Comparison of ENCODE assay signal across 16 cellular contexts in genomic region chr14:75566752-75567151, GRCh38. TPM values are rescaled to one million over a fixed set of nuclear protein-coding genes. Genes with fewer than 3 reads are reported as not detected.
DNase-seq lines count a peak whose midpoint lies in the region; ATAC-seq and TF ChIP-seq lines count a peak whose summit lies in the region.
"Had no signal": no experiment of that assay in that cellular context is flagged by ENCODE, and none has a peak within 500 bp of the region (broad histone marks: within the 10 kb centered on the region; RNA-seq: fewer than 3 reads in every experiment).

No MANE protein-coding gene starts in this region.

- peaks cover 9% of the 10 kb centered on the region for H3K36me3 ChIP-seq in OCI-LY3 (replicated peaks; ENCODE audit: low read depth, low read length)
- no peaks in the 10 kb centered on the region for H3K36me3 ChIP-seq in ascending aorta
- H3K36me3 ChIP-seq: suprapubic skin had no signal

- H3K9me3 Mint-ChIP-seq in activated CD8-positive, alpha-beta memory T cell treated with anti-CD3 and anti-CD28 coated beads, Interleukin-2, amount 10 ng/mL, durations not matched to agents 7 days and 5 days (ENCODE audit: low read depth), result no peaks in the 10 kb centered on the region
- peaks cover 0 to 1% of the 10 kb centered on the region in 2 donors for H3K9me3 Mint-ChIP-seq in activated naive CD4-positive, alpha-beta T cell treated with anti-CD3 and anti-CD28 coated beads, Interleukin-2, amount 50 U/mL, for 72 hours
- no peaks in the 10 kb centered on the region for H3K9me3 Mint-ChIP-seq in HFFc6
- H3K9me3 Mint-ChIP-seq: mesothelial cell of epicardium, neural crest cell had no signal

- peaks cover 61% of the 10 kb centered on the region for H3K4me1 Mint-ChIP-seq in activated CD8-positive, alpha-beta memory T cell treated with anti-CD3 and anti-CD28 coated beads, Interleukin-2, amount 10 ng/mL, durations not matched to agents 7 days and 5 days
- H3K4me1 Mint-ChIP-seq in HFFc6 (ENCODE audit: low read depth), result peaks cover 14% of the 10 kb centered on the region; the same call in 1 of the 2 replicates
- H3K4me1 Mint-ChIP-seq: mesothelial cell of epicardium, neural crest cell had no signal

- TF ChIP-seq CTCF in OCI-LY3 (IDR thresholded peaks at IDR 0.05; ENCODE audit: low read depth, low read length) (0 out of 2 replicates have a peak, but pooled peaks have one; percentile 1), HFFc6 (IDR thresholded peaks at IDR 0.05) (no peak), ascending aorta (IDR thresholded peaks at IDR 0.05) (no peak)

- H3K9ac ChIP-seq in OCI-LY3 (ENCODE audit: low read length), result no peak overlapping the region

- H3K4me3 Mint-ChIP-seq in activated CD8-positive, alpha-beta memory T cell treated with anti-CD3 and anti-CD28 coated beads, Interleukin-2, amount 10 ng/mL, durations not matched to agents 7 days and 5 days, result peak overlapping the region; percentile 4
- H3K4me3 Mint-ChIP-seq in HFFc6, result no peak overlapping the region
- H3K4me3 Mint-ChIP-seq: mesothelial cell of epicardium, neural crest cell had no signal

- no peaks in the 10 kb centered on the region for H4K20me1 ChIP-seq in OCI-LY3 (ENCODE audit: insufficient read depth, low read length)

- peaks cover 38% of the 10 kb centered on the region for H3K4me1 ChIP-seq in OCI-LY3 (ENCODE audit: low read length)
- H3K4me1 ChIP-seq in ascending aorta, result no peaks in the 10 kb centered on the region
- H3K4me1 ChIP-seq: suprapubic skin had no signal

- CTCF ChIA-PET in activated CD8-positive, alpha-beta memory T cell treated with anti-CD3 and anti-CD28 coated beads, Interleukin-2, amount 10 ng/mL, durations not matched to agents 7 days and 5 days (lab: Charles Lee), result interaction anchor here (0.7 to 2.1 kb wide), 18 partner anchors 8 to 261 kb away, joined by 3 to 18 read pairs (median 4); partner anchors contain the start of genes ERG28, FLVCR2 and TTLL5

- DNase-seq in activated CD8-positive, alpha-beta memory T cell treated with anti-CD3 and anti-CD28 coated beads, Interleukin-2, amount 10 ng/mL, durations not matched to agents 7 days and 5 days, result no peak
- no peak for DNase-seq in activated CD8-positive, alpha-beta memory T cell treated with anti-CD3 and anti-CD28 coated beads, Interleukin-2, amount 50 U/mL, for 48 hours
- no peak for DNase-seq in activated naive CD4-positive, alpha-beta T cell treated with anti-CD3 and anti-CD28 coated beads, Interleukin-2, amount 50 U/mL, for 72 hours (ENCODE audit: low spot score in 2 of 2)
- DNase-seq in stimulated activated CD8-positive, alpha-beta memory T cell treated with anti-CD3 and anti-CD28 coated beads, Interleukin-4, amount 100 ng/mL, for 48 hours, result peak; percentile 41
- DNase-seq in HFFc6 (no peak), NOMO-1 (lab: John Stamatoyannopoulos, UW; ENCODE audit: unreplicated experiment in 2 of 2) (no peak), ascending aorta (ENCODE audit: low spot score in 2 of 2) (no peak)
- DNase-seq: ACHN, NCI-H187, NCI-H226, small intestine had no signal

- H3K9me3 ChIP-seq in OCI-LY3 (ENCODE audit: insufficient read depth, low read length), result no peaks in the 10 kb centered on the region
- H3K9me3 ChIP-seq in ascending aorta, result no peaks in the 10 kb centered on the region
- H3K9me3 ChIP-seq: suprapubic skin had no signal

- no peak overlapping the region for H3K4me2 ChIP-seq in OCI-LY3 (ENCODE audit: low read length)

- no peak for ATAC-seq in activated CD8-positive, alpha-beta memory T cell treated with anti-CD3 and anti-CD28 coated beads, Interleukin-2, amount 10 ng/mL, durations not matched to agents 7 days and 5 days
- no peak for ATAC-seq in activated naive CD4-positive, alpha-beta T cell treated with anti-CD3 and anti-CD28 coated beads, Interleukin-2, amount 50 U/mL, for 72 hours

- H3K4me3 ChIP-seq in OCI-LY3 (ENCODE audit: low read length) (no peak overlapping the region), ascending aorta (no peak overlapping the region)
- H3K4me3 ChIP-seq: suprapubic skin had no signal

- H2AFZ ChIP-seq in OCI-LY3 (ENCODE audit: low read depth, low read length), result no peak overlapping the region

- no peaks in the 10 kb centered on the region for H3K79me2 ChIP-seq in OCI-LY3 (ENCODE audit: low read length)

- intact Hi-C loops in ascending aorta (cut with DNase I), result no loop called here

- H3K27me3 ChIP-seq in OCI-LY3 (ENCODE audit: low read depth, low read length), result no peaks in the 10 kb centered on the region
- no peaks in the 10 kb centered on the region for H3K27me3 ChIP-seq in ascending aorta

- H3K27ac ChIP-seq in OCI-LY3 (ENCODE audit: low read length) (no peak overlapping the region), ascending aorta (no peak overlapping the region)
- H3K27ac ChIP-seq: suprapubic skin had no signal

- H3K36me3 Mint-ChIP-seq in activated CD8-positive, alpha-beta memory T cell treated with anti-CD3 and anti-CD28 coated beads, Interleukin-2, amount 10 ng/mL, durations not matched to agents 7 days and 5 days, result no peaks in the 10 kb centered on the region
- peaks cover 8 to 31% of the 10 kb centered on the region in 2 donors for H3K36me3 Mint-ChIP-seq in activated naive CD4-positive, alpha-beta T cell treated with anti-CD3 and anti-CD28 coated beads, Interleukin-2, amount 50 U/mL, for 72 hours
- H3K36me3 Mint-ChIP-seq in HFFc6 (ENCODE audit: low read depth), result no peaks in the 10 kb centered on the region
- H3K36me3 Mint-ChIP-seq: mesothelial cell of epicardium had no signal

- H3K27ac Mint-ChIP-seq in activated CD8-positive, alpha-beta memory T cell treated with anti-CD3 and anti-CD28 coated beads, Interleukin-2, amount 10 ng/mL, durations not matched to agents 7 days and 5 days, result peak overlapping the region; percentile 80
- peak overlapping the region; percentile 99 for H3K27ac Mint-ChIP-seq in activated naive CD4-positive, alpha-beta T cell treated with anti-CD3 and anti-CD28 coated beads, Interleukin-2, amount 50 U/mL, for 72 hours
- H3K27ac Mint-ChIP-seq in HFFc6, result no peak overlapping the region
- H3K27ac Mint-ChIP-seq: mesothelial cell of epicardium had no signal

- H3K27me3 Mint-ChIP-seq in activated CD8-positive, alpha-beta memory T cell treated with anti-CD3 and anti-CD28 coated beads, Interleukin-2, amount 10 ng/mL, durations not matched to agents 7 days and 5 days, result no peaks in the 10 kb centered on the region
- H3K27me3 Mint-ChIP-seq in HFFc6 (ENCODE audit: insufficient read depth), result peaks cover 68% of the 10 kb centered on the region

RNA-seq across cellular contexts. Expression of gene FLVCR2, which starts 11.7 kb away (rescaled TPM):
- 1 to 10 TPM; 2.1 to 5.8 TPM for total RNA-seq in activated CD8-positive, alpha-beta memory T cell treated with anti-CD3 and anti-CD28 coated beads, Interleukin-2, amount 10 ng/mL, durations not matched to agents 7 days and 5 days
- total RNA-seq in activated naive CD4-positive, alpha-beta T cell treated with anti-CD3 and anti-CD28 coated beads, Interleukin-2, amount 50 U/mL, for 72 hours, result 10 to 100 TPM; 11.6 to 18.3 TPM
- 1 to 10 TPM in 4 of 6 experiments, under 1 TPM in 2; 0.27 to 3.1 (median 1.8) TPM for total RNA-seq in HFFc6 (2021; fragmentation: NEBNext Ultra II Directional; extraction: Animal tissue kit (Norgen Biotek cat#: 25700))
- 3.4 TPM for total RNA-seq in ascending aorta

RNA-seq across cellular contexts. Expression of gene BATF, which starts 44.5 kb away (rescaled TPM):
- 10 to 100 TPM; 74.6 to 81.3 TPM for total RNA-seq in activated CD8-positive, alpha-beta memory T cell treated with anti-CD3 and anti-CD28 coated beads, Interleukin-2, amount 10 ng/mL, durations not matched to agents 7 days and 5 days
- 100 to 1,000 TPM in 1 of 2 donors, 10 to 100 TPM in 1; 93.6 to 165 TPM for total RNA-seq in activated naive CD4-positive, alpha-beta T cell treated with anti-CD3 and anti-CD28 coated beads, Interleukin-2, amount 50 U/mL, for 72 hours
- not detected for total RNA-seq in HFFc6 (2021; fragmentation: NEBNext Ultra II Directional; extraction: Animal tissue kit (Norgen Biotek cat#: 25700))
- total RNA-seq in ascending aorta, result not detected
- total RNA-seq: chondrocyte, neural crest cell had no signal

Comparison
In these comparisons a context has a peak if more than half of its experiments do, and no peak if none do; other contexts are left out.
1. RNA of gene BATF, which starts 44.5 kb away (total RNA-seq): 93.6 to 165 TPM in activated naive CD4-positive, alpha-beta T cell treated with anti-CD3 and anti-CD28 coated beads, Interleukin-2, amount 50 U/mL, for 72 hours and 74.6 to 81.3 TPM in activated CD8-positive, alpha-beta memory T cell treated with anti-CD3 and anti-CD28 coated beads, Interleukin-2, amount 10 ng/mL, durations not matched to agents 7 days and 5 days; not detected in HFFc6 and not detected in ascending aorta (single experiment); every median in the first group is over 10 times any median in the second.